Comparison of ENCODE assay signal across 13 cellular contexts in genomic region chr5:181194489-181195248, GRCh38. TPM values are rescaled to one million over a fixed set of nuclear protein-coding genes. Genes with fewer than 3 reads are reported as not detected.
DNase-seq lines count a peak whose midpoint lies in the region; ATAC-seq and TF ChIP-seq lines count a peak whose summit lies in the region.
"Had no signal": no experiment of that assay in that cellular context is flagged by ENCODE, and none has a peak within 500 bp of the region (broad histone marks: within the 10 kb centered on the region; RNA-seq: fewer than 3 reads in every experiment).

No MANE protein-coding gene starts in this region.

- DNase-seq in BE2C (peak; percentile 70), H9 (peak; percentile 64), dermis blood vessel endothelial cell (peak; percentile 13), gastrocnemius medialis (peak in 1 of 2 donors; percentile 80), DMS 273 (lab: John Stamatoyannopoulos, UW; ENCODE audit: unreplicated experiment) (no peak), foreskin melanocyte (no peak)
- DNase-seq: Calu3; CD4-positive, CD25-positive, alpha-beta regulatory T cell; HFFc6; NCI-H1092 treated with DMSO at 0.1 percent for 48 hours; NCI-H2227 treated with DMSO at 0.1 percent for 48 hours; NCI-H524 had no signal

- peaks cover 0 to 2% (median 0%) of the 10 kb centered on the region in 3 experiments; a peak in 2 of 7 replicates for H3K36me3 Mint-ChIP-seq in H9 (ENCODE audit: insufficient read depth in 1 of 3, low read depth in 3 of 3)

- in situ Hi-C loops in gastrocnemius medialis (cut with MboI; ENCODE audit: low sequenced_read_pairs in 4 of 4), result no loop called here

- no peak overlapping the region; a peak in 1 of 5 replicates for H3K4me3 Mint-ChIP-seq in H9
- H3K4me3 Mint-ChIP-seq: HFFc6 had no signal

- H3K79me2 ChIP-seq in H9 (ENCODE audit: insufficient read depth, low read length), result no peaks in the 10 kb centered on the region

- H3K4me1 ChIP-seq in BE2C, result peaks cover 5% of the 10 kb centered on the region; the same call in 1 of the 2 replicates
- peaks cover 10% of the 10 kb centered on the region; the same call in 1 of the 2 replicates for H3K4me1 ChIP-seq in H9 (ENCODE audit: insufficient read depth, low read length)
- peaks cover 14 to 17% of the 10 kb centered on the region in 2 donors for H3K4me1 ChIP-seq in gastrocnemius medialis

- no peak overlapping the region for H3T11ph ChIP-seq in H9 (ENCODE audit: low read length)

- peaks cover 34 to 42% of the 10 kb centered on the region in 2 experiments for H3K4me1 Mint-ChIP-seq in H9

- no peak overlapping the region for H4K8ac ChIP-seq in H9 (replicated peaks; ENCODE audit: insufficient read length, low read depth, low read length)

- no peak overlapping the region for H3K18ac ChIP-seq in H9 (ENCODE audit: insufficient read length, low read depth, low read length)

- H2BK20ac ChIP-seq in H9 (ENCODE audit: low read depth, low read length, poor library complexity, severe bottlenecking), result no peak overlapping the region

- intact Hi-C loops in gastrocnemius medialis (cut with DNase I; ENCODE audit: low total_unique reads), result loop anchor here (5.0 kb wide), 1 partner anchor 1362 kb away; no protein-coding TSS in a partner anchor

- TF ChIP-seq POLR2A in gastrocnemius medialis (IDR thresholded peaks at IDR 0.05), result no peak

- WGBS in H9 (ENCODE audit: extremely low coverage, insufficient read length, low lambda C conversion rate), result no CpG with 5 or more reads among the region's 21 CpGs

- H4K5ac ChIP-seq in H9 (ENCODE audit: insufficient read length, low read depth, low read length), result no peak overlapping the region

- H4K91ac ChIP-seq in H9 (ENCODE audit: insufficient read length, low read depth, low read length), result no peak overlapping the region

- H3K4me3 ChIP-seq in BE2C (ENCODE audit: low read depth, low read length) (no peak overlapping the region), gastrocnemius medialis (no peak overlapping the region)

- no peak overlapping the region for H2BK120ac ChIP-seq in H9 (ENCODE audit: low read depth, low read length, poor library complexity, severe bottlenecking)

- H3K27ac ChIP-seq in H9 (ENCODE audit: insufficient read length, low read depth, low read length) (no peak overlapping the region), gastrocnemius medialis (peak overlapping the region; percentile 38 to 98 (median 93))

- H3K27me3 ChIP-seq in BE2C, result no peaks in the 10 kb centered on the region
- H3K27me3 ChIP-seq in H9 (ENCODE audit: insufficient read depth, low read length), result peaks cover 13% of the 10 kb centered on the region
- no peaks in the 10 kb centered on the region for H3K27me3 ChIP-seq in gastrocnemius medialis

- TF ChIP-seq CTCF in BE2C (IDR thresholded peaks at IDR 0.05; ENCODE audit: low read depth, low read length), result no peak
- TF ChIP-seq CTCF in H9 (conservative IDR thresholded peaks at IDR 0.05), result peak; percentile 12; the same call in 1 of the 3 replicates
- TF ChIP-seq CTCF in gastrocnemius medialis (IDR thresholded peaks at IDR 0.05 in 4 of 5, conservative IDR thresholded peaks at IDR 0.05 in 1 of 5), result no peak

- H3K9ac ChIP-seq in H9 (ENCODE audit: extremely low read depth, insufficient read length, low read length), result no peak overlapping the region

- H2AK5ac ChIP-seq in H9 (ENCODE audit: insufficient read length, low read length), result no peak overlapping the region

- H3K14ac ChIP-seq in H9 (ENCODE audit: insufficient read depth, low read length), result no peak overlapping the region

- H2AFZ ChIP-seq in H9 (ENCODE audit: low read length), result no peak overlapping the region

- H2BK15ac ChIP-seq in H9 (ENCODE audit: low read depth, low read length), result no peak overlapping the region

- H3K27ac Mint-ChIP-seq in H9, result no peak overlapping the region
- H3K27ac Mint-ChIP-seq: HFFc6 had no signal

- H3K9me3 Mint-ChIP-seq in H9, result no peaks in the 10 kb centered on the region
- H3K9me3 Mint-ChIP-seq: HFFc6 had no signal

- no peak overlapping the region for H2BK12ac ChIP-seq in H9 (ENCODE audit: insufficient read length, low read depth, low read length)

- no peak overlapping the region for H3K23ac ChIP-seq in H9 (ENCODE audit: insufficient read length, low read depth, low read length)

- H3K4me2 ChIP-seq in H9 (ENCODE audit: insufficient read depth, insufficient read length, low read length), result no peak overlapping the region

- H3K36me3 ChIP-seq in BE2C (no peaks in the 10 kb centered on the region), gastrocnemius medialis (no peaks in the 10 kb centered on the region)

- no peak overlapping the region for H3K56ac ChIP-seq in H9 (ENCODE audit: insufficient read length, low read depth, low read length)

- H3K9me3 ChIP-seq in BE2C, result no peaks in the 10 kb centered on the region
- no peaks in the 10 kb centered on the region for H3K9me3 ChIP-seq in H9 (ENCODE audit: control insufficient read depth, low read depth, low read length)
- H3K9me3 ChIP-seq in gastrocnemius medialis, result no peaks in the 10 kb centered on the region

- H3K4ac ChIP-seq in H9 (ENCODE audit: low read depth, low read length), result no peak overlapping the region

- ATAC-seq in gastrocnemius medialis (peak in 1 of 2 donors; percentile 21), GM21825 (IDR thresholded peaks at IDR 0.05; ENCODE audit: unreplicated experiment) (no peak)

- peaks cover 72% of the 10 kb centered on the region for H3K27me3 Mint-ChIP-seq in H9 (ENCODE audit: low read depth)

- H3K79me1 ChIP-seq in H9 (ENCODE audit: insufficient read depth, low read depth, low read length, poor library complexity, severe bottlenecking), result no peaks in the 10 kb centered on the region

- peaks cover 18% of the 10 kb centered on the region for H3K23me2 ChIP-seq in H9 (ENCODE audit: insufficient read length, low read depth, low read length, poor library complexity, severe bottlenecking)

- H4K20me1 ChIP-seq in H9 (ENCODE audit: control insufficient read depth, insufficient read depth, insufficient read length), result no peaks in the 10 kb centered on the region

- H2BK5ac ChIP-seq in H9 (ENCODE audit: insufficient read length, low read length), result no peak overlapping the region

RNA-seq across cellular contexts. Expression of gene TRIM7, which starts 10.3 kb away (rescaled TPM):
- polyA plus RNA-seq in BE2C (2012; ENCODE audit: insufficient read depth, insufficient read length, low read depth), result 3.2 TPM
- not detected in 2 replicates for total RNA-seq in H9 (2021)
- 2.7 and 5.2 TPM in 2 replicates for total RNA-seq in dermis blood vessel endothelial cell
- 10 to 100 TPM; 27.9 to 58.4 (median 47.1) TPM for total RNA-seq in gastrocnemius medialis

RNA-seq across cellular contexts. Expression of gene TRIM41, which starts 28.4 kb away (rescaled TPM):
- 80.4 TPM for polyA plus RNA-seq in BE2C (2012; ENCODE audit: insufficient read depth, insufficient read length, low read depth)
- total RNA-seq in H9 (2021) (33.5 and 34.2 TPM in 2 replicates), dermis blood vessel endothelial cell (9.0 and 9.2 TPM in 2 replicates), gastrocnemius medialis (10 to 100 TPM; 15.6 to 23.5 (median 21.6) TPM)

RNA-seq across cellular contexts. Expression of gene OR2V2, which starts 47.3 kb away (rescaled TPM):
- not detected for polyA plus RNA-seq in BE2C (2012; ENCODE audit: insufficient read depth, insufficient read length, low read depth)
- not detected in 2 replicates for total RNA-seq in H9 (2021)
- not detected in 2 replicates for total RNA-seq in dermis blood vessel endothelial cell
- total RNA-seq in gastrocnemius medialis, result not detected
- total RNA-seq: Calu3; CD4-positive, CD25-positive, alpha-beta regulatory T cell; HFFc6 had no signal
- polyA plus RNA-seq: CD4-positive, CD25-positive, alpha-beta regulatory T cell had no signal

RNA-seq across cellular contexts. Expression of gene RACK1, which starts 49.0 kb away (rescaled TPM):
- polyA plus RNA-seq in BE2C (2012; ENCODE audit: insufficient read depth, insufficient read length, low read depth), result 2,500 TPM
- total RNA-seq in H9 (2021) (2,548 and 2,552 TPM in 2 replicates), dermis blood vessel endothelial cell (4,132 and 4,370 TPM in 2 replicates), gastrocnemius medialis (1,000 to 10,000 TPM; 1,697 to 2,187 (median 1,957) TPM)

Comparison
In these comparisons a context has a peak if more than half of its experiments do, and no peak if none do; other contexts are left out.
1. DNase-seq: peak in BE2C (single experiment), H9 (single experiment) and dermis blood vessel endothelial cell (single experiment); none in DMS 273 (single experiment) and foreskin melanocyte (single experiment).